Comparison of ENCODE assay signal across 8 cellular contexts in the genomic region with DNA sequence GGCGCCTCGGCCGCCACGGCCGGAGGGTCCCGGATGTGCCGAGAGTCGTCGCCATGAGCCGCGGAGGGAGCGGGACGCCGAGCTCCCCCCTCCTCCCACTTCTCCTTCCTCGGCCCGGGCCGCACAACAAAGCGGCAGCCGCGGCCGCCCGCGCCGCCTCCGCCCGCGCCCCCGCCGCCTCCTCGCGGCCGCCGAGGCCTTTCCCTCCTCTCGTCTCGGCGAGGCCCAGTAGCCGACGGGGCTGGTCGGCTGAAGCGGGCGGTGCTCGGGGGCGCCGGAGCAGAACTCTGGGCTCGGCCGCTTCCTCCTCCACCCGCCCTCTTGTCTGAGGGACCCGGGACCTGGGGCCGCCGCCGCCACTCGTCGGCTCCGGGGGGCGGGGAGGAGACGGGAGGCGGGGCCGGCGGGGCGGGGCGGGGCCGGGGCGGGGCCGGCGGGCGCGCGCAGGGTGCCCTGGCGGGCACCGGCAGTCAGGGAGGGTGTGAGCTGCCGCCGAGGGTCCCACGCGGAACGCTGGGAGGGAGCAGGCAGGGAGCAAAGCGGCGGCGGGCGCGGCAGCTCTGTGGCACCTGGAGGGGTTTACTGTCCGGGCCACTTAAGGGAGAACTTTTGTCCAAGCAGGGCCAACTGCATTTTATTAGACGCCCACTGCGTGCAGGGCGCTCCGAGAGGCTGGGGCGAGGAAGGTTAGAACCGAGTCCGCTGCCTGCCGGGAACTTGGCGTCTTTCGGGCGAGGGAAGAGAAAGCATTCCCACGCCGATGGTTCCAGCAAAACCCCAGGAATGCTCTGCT. TPM values are rescaled to one million over a fixed set of nuclear protein-coding genes. Genes with fewer than 3 reads are reported as not detected.
DNase-seq lines count a peak whose midpoint lies in the region; ATAC-seq and TF ChIP-seq lines count a peak whose summit lies in the region.

A gene (minus strand): TSS at position 327 of the 793 bp plus-strand sequence. CDS start 427 bp downstream, outside the sequence.

- DNase-seq in NCI-H2171 (lab: John Stamatoyannopoulos, UW): peak; percentile 76
- DNase-seq in activated CD4-positive, alpha-beta T cell treated with anti-CD3 and anti-CD28 coated beads for 4 hours: peak; percentile 67 to 79
- peak; percentile 84 for DNase-seq in colonic mucosa
- peak; percentile 93 for DNase-seq in left kidney (ENCODE audit: low read depth, low spot score)
- DNase-seq in stimulated activated CD4-positive, alpha-beta T cell treated with anti-CD3 and anti-CD28 coated beads, Interleukin-2, amount 100 ng/mL, for 24 hours: peak; percentile 76 to 77

- H3K27ac ChIP-seq in ACC112 (ENCODE audit: low read depth, low read length): peak within 1 kb of the TSS; percentile 74
- H3K27ac ChIP-seq in colonic mucosa: peak within 1 kb of the TSS; percentile 92

- H3K79me2 ChIP-seq in ACC112 (ENCODE audit: control insufficient read depth, insufficient read depth, low read length, unreplicated experiment): peaks cover 48% of the 10 kb centered on the region

- H3K4me3 ChIP-seq in ACC112 (ENCODE audit: low read depth, low read length) (peak within 1 kb of the TSS; percentile 92), colonic mucosa (peak within 1 kb of the TSS; percentile 66)

- no peaks in the 10 kb centered on the region for H3K36me3 ChIP-seq in ACC112 (ENCODE audit: insufficient read depth, low read length)
- no peaks in the 10 kb centered on the region for H3K36me3 ChIP-seq in colonic mucosa

- H3K27me3 ChIP-seq in ACC112 (ENCODE audit: insufficient read depth, low read length): no peaks in the 10 kb centered on the region
- no peaks in the 10 kb centered on the region for H3K27me3 ChIP-seq in colonic mucosa

- intact Hi-C loops in colonic mucosa (cut with DNase I): loop anchor here (10.0 kb wide), 1 partner anchor 73 kb away; no protein-coding TSS in a partner anchor

- no peak for TF ChIP-seq CTCF in colonic mucosa (IDR thresholded peaks at IDR 0.05)

- peak within 1 kb of the TSS; percentile 61 for H2AFZ ChIP-seq in ACC112 (ENCODE audit: low read length, unreplicated experiment)

- no peaks in the 10 kb centered on the region for H3K9me3 ChIP-seq in colonic mucosa

- H3K4me1 ChIP-seq in ACC112 (ENCODE audit: control insufficient read depth, insufficient read depth, low read length, unreplicated experiment) (peaks cover 23% of the 10 kb centered on the region), colonic mucosa (no peaks in the 10 kb centered on the region)

- ATAC-seq in GM18508 (IDR thresholded peaks at IDR 0.05; ENCODE audit: insufficient read depth, unreplicated experiment) (peak; percentile 44), HG02973 (IDR thresholded peaks at IDR 0.05; ENCODE audit: unreplicated experiment) (peak; percentile 77)

- H3K9ac ChIP-seq in colonic mucosa (ENCODE audit: low read depth in 2 of 2, low read length in 2 of 2): peak within 1 kb of the TSS; percentile 71 to 81

RNA-seq across cellular contexts. Expression of the gene that starts here (rescaled TPM):
- total RNA-seq in colonic mucosa: 10 to 100 TPM; 10.6 to 18.6 TPM

Comparison
In these comparisons a context has a peak if more than half of its experiments do, and no peak if none do; other contexts are left out.
1. Peak in every context shown above with its lines: DNase-seq, ATAC-seq, H3K4me3 ChIP-seq and H3K27ac ChIP-seq.